In genomic region chr7:154776350-154776749, GRCh38 we compare ENCODE assay signal across 14 cellular contexts.
"Had no signal": no experiment of that assay in that cellular context is flagged by ENCODE, and none has a peak within 500 bp of the region (broad histone marks: within the 10 kb centered on the region; RNA-seq: fewer than 3 reads in every experiment).

No MANE protein-coding gene starts in this region.

- H3K27ac Mint-ChIP-seq: activated CD4-positive, alpha-beta memory T cell treated with anti-CD3 and anti-CD28 coated beads for 36 hours; activated naive CD4-positive, alpha-beta T cell treated with anti-CD3 and anti-CD28 coated beads, Interleukin-2, amount 10 ng/mL, durations not matched to agents 7 days and 5 days; endodermal cell; immature natural killer cell; stimulated activated effector memory CD8-positive, alpha-beta T cell treated with anti-CD3 and anti-CD28 coated beads, Interleukin-12 subunit alpha, Interleukin-12 subunit beta, amount 100 ng/mL, for 72 hours had no signal

- H3K4me3 ChIP-seq: transverse colon had no signal

- ATAC-seq: naive thymus-derived CD4-positive, alpha-beta T cell; stimulated activated effector memory CD8-positive, alpha-beta T cell treated with anti-CD3 and anti-CD28 coated beads, Interleukin-12 subunit alpha, Interleukin-12 subunit beta, amount 100 ng/mL, for 72 hours had no signal

- H3K9me3 ChIP-seq: neutrophil, transverse colon had no signal

- H3K27me3 Mint-ChIP-seq: activated CD4-positive, alpha-beta memory T cell treated with anti-CD3 and anti-CD28 coated beads for 36 hours; activated naive CD4-positive, alpha-beta T cell treated with anti-CD3 and anti-CD28 coated beads, Interleukin-2, amount 10 ng/mL, durations not matched to agents 7 days and 5 days; brain had no signal

- H3K36me3 ChIP-seq: neutrophil, transverse colon had no signal

- H3K27ac ChIP-seq: neutrophil, transverse colon had no signal

- H3K4me3 Mint-ChIP-seq: activated CD4-positive, alpha-beta memory T cell treated with anti-CD3 and anti-CD28 coated beads for 36 hours; activated naive CD4-positive, alpha-beta T cell treated with anti-CD3 and anti-CD28 coated beads, Interleukin-2, amount 10 ng/mL, durations not matched to agents 7 days and 5 days; brain; endodermal cell; immature natural killer cell; stimulated activated effector memory CD8-positive, alpha-beta T cell treated with anti-CD3 and anti-CD28 coated beads, Interleukin-12 subunit alpha, Interleukin-12 subunit beta, amount 100 ng/mL, for 72 hours had no signal

- FAIRE-seq: small intestine had no signal

- DNase-seq: activated CD4-positive, alpha-beta memory T cell treated with anti-CD3 and anti-CD28 coated beads for 36 hours; activated CD4-positive, CD25-positive, alpha-beta regulatory T cell treated with anti-CD3 and anti-CD28 coated beads, Interleukin-2, amount 50 U/mL, for 72 hours; activated naive CD4-positive, alpha-beta T cell treated with anti-CD3 and anti-CD28 coated beads, Interleukin-2, amount 10 ng/mL, durations not matched to agents 7 days and 5 days; cerebellar nuclear complex; dermis blood vessel endothelial cell; erythroblast; immature natural killer cell; naive thymus-derived CD4-positive, alpha-beta T cell; small intestine; transverse colon had no signal

- H3K4me1 Mint-ChIP-seq: endodermal cell; immature natural killer cell; stimulated activated effector memory CD8-positive, alpha-beta T cell treated with anti-CD3 and anti-CD28 coated beads, Interleukin-12 subunit alpha, Interleukin-12 subunit beta, amount 100 ng/mL, for 72 hours had no signal

- H3K27me3 ChIP-seq: neutrophil, transverse colon had no signal

- H3K36me3 Mint-ChIP-seq: activated CD4-positive, alpha-beta memory T cell treated with anti-CD3 and anti-CD28 coated beads for 36 hours; activated naive CD4-positive, alpha-beta T cell treated with anti-CD3 and anti-CD28 coated beads, Interleukin-2, amount 10 ng/mL, durations not matched to agents 7 days and 5 days had no signal

- H3K4me1 ChIP-seq: transverse colon had no signal
